In the genomic region with DNA sequence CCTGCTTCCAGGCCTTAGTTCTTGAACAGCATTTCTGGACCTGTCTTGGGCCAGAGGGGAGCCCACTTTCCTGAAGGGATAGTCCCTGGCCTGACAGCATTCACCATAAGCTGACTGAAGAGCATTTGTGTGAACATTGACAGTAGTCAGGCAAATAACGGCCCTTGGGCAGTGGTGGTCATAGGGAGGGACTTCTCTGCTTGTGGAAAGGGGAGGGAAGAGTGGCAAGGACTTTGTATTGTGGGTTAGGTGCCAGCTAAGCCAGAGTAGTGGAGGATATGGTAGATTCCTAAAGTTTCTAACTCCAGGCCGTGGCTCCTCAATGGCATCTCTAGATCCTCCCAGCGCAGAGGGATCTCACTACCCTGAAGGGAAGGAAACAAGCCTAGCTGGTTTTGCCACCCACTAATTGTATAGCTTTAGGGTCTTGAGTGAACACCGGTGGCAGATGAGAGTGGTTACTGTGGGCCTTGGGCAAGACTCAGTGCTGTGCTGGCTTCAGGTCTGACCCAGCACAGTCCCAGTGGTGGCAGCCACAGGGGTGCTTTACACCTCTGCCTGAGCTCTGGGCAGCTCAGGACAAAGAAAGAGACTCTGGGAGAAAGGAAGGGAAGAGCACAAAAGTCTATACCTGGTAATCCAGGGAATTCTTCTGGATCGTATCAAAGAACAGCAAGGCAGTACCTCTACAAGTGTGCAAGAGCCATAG, we compare ENCODE assay signal across 31 cellular contexts. TPM values are rescaled to one million over a fixed set of nuclear protein-coding genes. Genes with fewer than 3 reads are reported as not detected.
"Had no signal": no experiment of that assay in that cellular context is flagged by ENCODE, and none has a peak within 500 bp of the region (broad histone marks: within the 10 kb centered on the region; RNA-seq: fewer than 3 reads in every experiment).

No MANE protein-coding gene starts in this region.

- H3K36me3 Mint-ChIP-seq: immature natural killer cell, T-cell had no signal

- H3K9me3 Mint-ChIP-seq: activated CD8-positive, alpha-beta T cell treated with anti-CD3 and anti-CD28 coated beads for 36 hours; activated T-cell treated with anti-CD3 and anti-CD28 coated beads, Interleukin-2, amount 50 U/mL, for 4 hours; activated T-helper 17 cell treated with anti-CD3 and anti-CD28 coated beads, Interleukin-2, amount 50 U/mL, for 72 hours; nephron had no signal

- H3K27ac Mint-ChIP-seq: activated B cell treated with CpG ODN at 0.5 μM for 24 hours; activated CD8-positive, alpha-beta T cell treated with anti-CD3 and anti-CD28 coated beads for 36 hours; activated naive CD8-positive, alpha-beta T cell treated with anti-CD3 and anti-CD28 coated beads, Interleukin-2, amount 50 U/mL, for 24 hours; activated T-helper 17 cell treated with anti-CD3 and anti-CD28 coated beads, Interleukin-2, amount 50 U/mL, for 72 hours; immature natural killer cell; nephron; T-cell had no signal

- H3K36me3 ChIP-seq: cardiac muscle cell, colonic mucosa, heart left ventricle, lower lobe of right lung, neutrophil, pancreas, spleen, tibial nerve, uterus had no signal

- H3K4me1 Mint-ChIP-seq: activated B cell treated with CpG ODN at 0.5 μM for 24 hours; activated naive CD8-positive, alpha-beta T cell treated with anti-CD3 and anti-CD28 coated beads, Interleukin-2, amount 50 U/mL, for 24 hours; activated T-helper 17 cell treated with anti-CD3 and anti-CD28 coated beads, Interleukin-2, amount 50 U/mL, for 72 hours; immature natural killer cell; nephron; T-cell had no signal

- H3K9me3 ChIP-seq: colonic mucosa, lower lobe of right lung, neutrophil, pancreas, psoas muscle, uterus had no signal

- H3K4me3 Mint-ChIP-seq: activated B cell treated with CpG ODN at 0.5 μM for 24 hours; activated CD8-positive, alpha-beta T cell treated with anti-CD3 and anti-CD28 coated beads for 36 hours; activated naive CD8-positive, alpha-beta T cell treated with anti-CD3 and anti-CD28 coated beads, Interleukin-2, amount 50 U/mL, for 24 hours; activated T-cell treated with anti-CD3 and anti-CD28 coated beads, Interleukin-2, amount 50 U/mL, for 4 hours; activated T-helper 17 cell treated with anti-CD3 and anti-CD28 coated beads, Interleukin-2, amount 50 U/mL, for 72 hours; immature natural killer cell; nephron; T-cell had no signal

- H3K27ac ChIP-seq: cardiac muscle cell, colonic mucosa, heart left ventricle, lower lobe of right lung, neutrophil, pancreas, psoas muscle, spleen, tibial nerve, uterus had no signal

- H3K4me3 ChIP-seq: cardiac muscle cell, colonic mucosa, heart left ventricle, lower lobe of right lung, mucosa of descending colon, pancreas, psoas muscle, spleen, tibial nerve, uterus had no signal

- H3K4me1 ChIP-seq: colonic mucosa, heart left ventricle, lower lobe of right lung, pancreas, psoas muscle, spleen, tibial nerve, uterus had no signal

- DNase-seq: activated B cell treated with CpG ODN at 0.5 μM for 24 hours; activated CD4-positive, alpha-beta T cell treated with anti-CD3 and anti-CD28 coated beads, Interleukin-2, amount 50 U/mL, for 1 hour; activated CD8-positive, alpha-beta T cell treated with anti-CD3 and anti-CD28 coated beads for 36 hours; activated gamma-delta T cell treated with Interleukin-2 at 50 U/mL for 16 hours; activated naive CD4-positive, alpha-beta T cell treated with anti-CD3 and anti-CD28 coated beads, Interleukin-2, amount 50 U/mL, for 16 hours; activated naive CD8-positive, alpha-beta T cell treated with anti-CD3 and anti-CD28 coated beads, Interleukin-2, amount 50 U/mL, for 24 hours; activated T-cell treated with anti-CD3 and anti-CD28 coated beads, Interleukin-2, amount 50 U/mL, for 4 hours; amygdala; cerebellar nuclear complex; colonic mucosa; effector CD8-positive, alpha-beta T cell; heart left ventricle; hypothalamus; immature natural killer cell; kidney glomerular epithelial cell; lower lobe of right lung; mucosa of descending colon; pancreas; psoas muscle; spleen; stimulated activated naive CD4-positive, alpha-beta T cell treated with Interleukin-2 at 50 U/mL for 16 hours; T-cell; uterus had no signal

- ATAC-seq: activated CD8-positive, alpha-beta T cell treated with anti-CD3 and anti-CD28 coated beads for 36 hours; activated naive CD8-positive, alpha-beta T cell treated with anti-CD3 and anti-CD28 coated beads, Interleukin-2, amount 50 U/mL, for 24 hours; activated T-cell treated with anti-CD3 and anti-CD28 coated beads, Interleukin-2, amount 50 U/mL, for 4 hours; activated T-helper 17 cell treated with anti-CD3 and anti-CD28 coated beads, Interleukin-2, amount 50 U/mL, for 72 hours; heart left ventricle; left lobe of liver; lower lobe of right lung; mucosa of descending colon; pancreas; psoas muscle; T-cell had no signal

- H3K27me3 ChIP-seq: cardiac muscle cell, colonic mucosa, neutrophil, pancreas, tibial nerve, uterus had no signal

RNA-seq across cellular contexts. Expression of a gene that starts 48.3 kb away (rescaled TPM):
- polyA plus RNA-seq: esophagus, fibroblast of lung, heart left ventricle, immature natural killer cell, pancreas, psoas muscle, spleen had no signal
